In genomic region chr6:81997091-81997926, GRCh38 we compare ENCODE assay signal across 9 cellular contexts.
A peak's percentile ranks its signal among the peaks of the same experiment; 100 is the strongest.
DNase-seq lines count a peak whose midpoint lies in the region; ATAC-seq and TF ChIP-seq lines count a peak whose summit lies in the region.
"Had no signal": no experiment of that assay in that cellular context is flagged by ENCODE, and none has a peak within 500 bp of the region (broad histone marks: within the 10 kb centered on the region; RNA-seq: fewer than 3 reads in every experiment).

No MANE protein-coding gene starts in this region.

- no peak overlapping the region for H2BK12ac ChIP-seq in mesenchymal stem cell (ENCODE audit: low read length in 2 of 2)

- WGBS in mesenchymal stem cell, result 77% methylated on average over 3 of the region's 4 CpGs
- 39 to 44% methylated on average over 4 of the region's 4 CpGs for WGBS in gastroesophageal sphincter (ENCODE audit: low coverage in 1 of 2), 2 donors
- WGBS in tibial nerve, 2 donors, result 52 to 54% methylated on average over 4 of the region's 4 CpGs

- in situ Hi-C loops in GM13976 (cut with MboI; ENCODE audit: low sequenced_read_pairs, unreplicated experiment), result no loop called here

- no peak overlapping the region for H3K4me3 ChIP-seq in SJSA1
- H3K4me3 ChIP-seq in mesenchymal stem cell (ENCODE audit: insufficient read depth in 1 of 2, low read depth in 1 of 2, low read length in 2 of 2), result no peak overlapping the region
- no peak overlapping the region for H3K4me3 ChIP-seq in gastroesophageal sphincter
- no peak overlapping the region for H3K4me3 ChIP-seq in tibial nerve

- no peak overlapping the region for H2BK15ac ChIP-seq in mesenchymal stem cell (ENCODE audit: low read depth, poor library complexity, severe bottlenecking)

- peak overlapping the region in 1 of 2 experiments; percentile 51 for H3K4ac ChIP-seq in mesenchymal stem cell (ENCODE audit: low read depth in 1 of 2, low read length in 2 of 2)

- no peak overlapping the region for H2BK120ac ChIP-seq in mesenchymal stem cell (ENCODE audit: low read depth, low read length)

- H3K36me3 ChIP-seq in SJSA1, result no peaks in the 10 kb centered on the region
- no peaks in the 10 kb centered on the region for H3K36me3 ChIP-seq in mesenchymal stem cell (ENCODE audit: control insufficient read depth in 1 of 2, insufficient read depth in 2 of 2, low read depth in 1 of 2, low read length in 2 of 2)
- no peaks in the 10 kb centered on the region for H3K36me3 ChIP-seq in gastroesophageal sphincter
- no peaks in the 10 kb centered on the region for H3K36me3 ChIP-seq in tibial nerve

- TF ChIP-seq CTCF in gastroesophageal sphincter (IDR thresholded peaks at IDR 0.05), result no peak
- no peak for TF ChIP-seq CTCF in GM13976 (IDR thresholded peaks at IDR 0.05; ENCODE audit: borderline replicate concordance, control extremely low read depth, extremely low read depth, insufficient read depth, missing control alignments)
- TF ChIP-seq CTCF in tibial nerve (IDR thresholded peaks at IDR 0.05), result no peak

- H3K14ac ChIP-seq in mesenchymal stem cell (ENCODE audit: low read length in 2 of 2), result no peak overlapping the region

- TF ChIP-seq POLR2A in GM18505 (IDR thresholded peaks at IDR 0.05; ENCODE audit: borderline replicate concordance, extremely low read depth, insufficient read depth, insufficient read length) (no peak), gastroesophageal sphincter (IDR thresholded peaks at IDR 0.05) (no peak), tibial nerve (IDR thresholded peaks at IDR 0.05) (no peak)

- H2AK5ac ChIP-seq in mesenchymal stem cell (ENCODE audit: low read length, severe bottlenecking), result no peak overlapping the region

- H3K9me3 ChIP-seq in SJSA1 (replicated peaks) (no peaks in the 10 kb centered on the region), mesenchymal stem cell (ENCODE audit: control insufficient read depth, low read length) (no peaks in the 10 kb centered on the region), gastroesophageal sphincter (no peaks in the 10 kb centered on the region), tibial nerve (no peaks in the 10 kb centered on the region)

- TF ChIP-seq EP300 in gastroesophageal sphincter (IDR thresholded peaks at IDR 0.05) (no peak), tibial nerve (IDR thresholded peaks at IDR 0.05) (no peak)

- no peak overlapping the region for H4K8ac ChIP-seq in mesenchymal stem cell (ENCODE audit: low read length)

- H3K79me1 ChIP-seq in mesenchymal stem cell (replicated peaks; ENCODE audit: low read length, poor library complexity, severe bottlenecking), result no peaks in the 10 kb centered on the region

- H2AFZ ChIP-seq in mesenchymal stem cell (ENCODE audit: low read depth, low read length), result no peak overlapping the region

- H3K27me3 ChIP-seq in SJSA1 (replicated peaks), result no peaks in the 10 kb centered on the region
- H3K27me3 ChIP-seq in mesenchymal stem cell (ENCODE audit: control insufficient read depth in 1 of 2, insufficient read depth in 1 of 2, low read length in 2 of 2), result no peaks in the 10 kb centered on the region
- no peaks in the 10 kb centered on the region for H3K27me3 ChIP-seq in gastroesophageal sphincter
- no peaks in the 10 kb centered on the region for H3K27me3 ChIP-seq in tibial nerve

- peak overlapping the region; percentile 76 for H3K27ac ChIP-seq in SJSA1
- peak overlapping the region; percentile 87 for H3K27ac ChIP-seq in mesenchymal stem cell (ENCODE audit: low read length, poor library complexity, severe bottlenecking)
- H3K27ac ChIP-seq in gastroesophageal sphincter, result no peak overlapping the region
- peak overlapping the region in 2 of 4 donors; percentile 44 to 45 for H3K27ac ChIP-seq in tibial nerve
- H3K27ac ChIP-seq: VCaP had no signal

- H3K4me1 ChIP-seq in SJSA1 (replicated peaks) (peaks cover 43% of the 10 kb centered on the region), mesenchymal stem cell (ENCODE audit: control insufficient read depth, insufficient read depth, low read depth, low read length) (peaks cover 1% of the 10 kb centered on the region), gastroesophageal sphincter (no peaks in the 10 kb centered on the region), tibial nerve (peaks cover 0 to 20% (median 7%) of the 10 kb centered on the region in 4 donors)

- H2BK5ac ChIP-seq in mesenchymal stem cell (ENCODE audit: low read depth, low read length, poor library complexity, severe bottlenecking), result no peak overlapping the region

- ATAC-seq in GM18505 (IDR thresholded peaks at IDR 0.05; ENCODE audit: unreplicated experiment) (peak; percentile 74), HG02623 (IDR thresholded peaks at IDR 0.05; ENCODE audit: unreplicated experiment) (peak; percentile 67), gastroesophageal sphincter (no peak), GM19467 (IDR thresholded peaks at IDR 0.05; ENCODE audit: unreplicated experiment) (no peak)

- no peak overlapping the region for H3K4me2 ChIP-seq in mesenchymal stem cell (ENCODE audit: low read length, poor library complexity, severe bottlenecking)

- no peak overlapping the region for H4K91ac ChIP-seq in mesenchymal stem cell (ENCODE audit: low read length)

- no peak overlapping the region for H3K23ac ChIP-seq in mesenchymal stem cell (ENCODE audit: low read length in 2 of 2)

- H3K9ac ChIP-seq in mesenchymal stem cell (ENCODE audit: low read length), result peak overlapping the region; percentile 92

- H3K18ac ChIP-seq in mesenchymal stem cell (ENCODE audit: low read depth in 1 of 2, low read length in 2 of 2), result peak overlapping the region in 1 of 2 experiments; percentile 74

- DNase-seq in SJSA1 (ENCODE audit: low read depth in 1 of 2, low spot score in 2 of 2), result peak in 1 of 2 experiments; percentile 61
- peak; percentile 86 for DNase-seq in mesenchymal stem cell
- DNase-seq in GM13976 (ENCODE audit: low spot score), result no peak
- no peak for DNase-seq in tibial nerve (ENCODE audit: low spot score in 2 of 2)

Comparison
In these comparisons a context has a peak if more than half of its experiments do, and no peak if none do; other contexts are left out.
1. ATAC-seq: peak in GM18505 (single experiment) and HG02623 (single experiment); none in gastroesophageal sphincter (single experiment) and GM19467 (single experiment).
2. H3K27ac ChIP-seq: peak in SJSA1 (single experiment) and mesenchymal stem cell (single experiment); none in gastroesophageal sphincter (0 of 4).